Comparison of ENCODE assay signal across 19 cellular contexts in genomic region chr1:11196945-11197344, GRCh38. TPM values are rescaled to one million over a fixed set of nuclear protein-coding genes. Genes with fewer than 3 reads are reported as not detected.
DNase-seq lines count a peak whose midpoint lies in the region; ATAC-seq and TF ChIP-seq lines count a peak whose summit lies in the region.
"Had no signal": no experiment of that assay in that cellular context is flagged by ENCODE, and none has a peak within 500 bp of the region (broad histone marks: within the 10 kb centered on the region; RNA-seq: fewer than 3 reads in every experiment).

No MANE protein-coding gene starts in this region.

- H2AFZ ChIP-seq in neuronal stem cell (ENCODE audit: low read length), result no peak overlapping the region

- H3K27me3 Mint-ChIP-seq in activated CD8-positive, alpha-beta T cell treated with anti-CD3 and anti-CD28 coated beads, Interleukin-2, amount 10 ng/mL, durations not matched to agents 7 days and 5 days (ENCODE audit: low read depth), result no peaks in the 10 kb centered on the region
- H3K27me3 Mint-ChIP-seq: CD4-positive, CD25-positive, alpha-beta regulatory T cell had no signal

- no peak overlapping the region for H2BK5ac ChIP-seq in neuronal stem cell (ENCODE audit: low read length)

- H4K91ac ChIP-seq in neuronal stem cell (ENCODE audit: low read depth, low read length, poor library complexity), result no peak overlapping the region

- H3K36me3 ChIP-seq in A673 (ENCODE audit: insufficient read depth, low read length, poor library complexity, severe bottlenecking) (peaks cover 38% of the 10 kb centered on the region), neuronal stem cell (replicated peaks in 1 of 2; ENCODE audit: control insufficient read depth in 2 of 2, insufficient read depth in 2 of 2, low read length in 2 of 2) (peaks cover 29 to 94% of the 10 kb centered on the region in 2 donors)

- no peak for ATAC-seq in Right ventricle myocardium superior (ENCODE audit: poor library complexity)
- no peak for ATAC-seq in activated CD8-positive, alpha-beta T cell treated with anti-CD3 and anti-CD28 coated beads, Interleukin-2, amount 10 ng/mL, durations not matched to agents 7 days and 5 days
- ATAC-seq: GM12878 had no signal

- H3K4ac ChIP-seq in neuronal stem cell (ENCODE audit: low read length), result no peak overlapping the region

- no peak overlapping the region for H4K8ac ChIP-seq in neuronal stem cell (ENCODE audit: low read depth, low read length)

- POLR2A ChIA-PET in A673 (lab: Charles Lee; ENCODE audit: low non-redundant PET), result interaction anchor here (0.6 to 0.7 kb wide), 3 partner anchors 10 to 1446 kb away, joined by 3 to 5 read pairs (median 4); no protein-coding TSS in a partner anchor
- POLR2A ChIA-PET in activated CD8-positive, alpha-beta T cell treated with anti-CD3 and anti-CD28 coated beads, Interleukin-2, amount 10 ng/mL, durations not matched to agents 7 days and 5 days (lab: Charles Lee), result no interaction called here

- H3K4me3 ChIP-seq in A673 (ENCODE audit: low read depth, low read length, poor library complexity, severe bottlenecking), result no peak overlapping the region
- no peak overlapping the region for H3K4me3 ChIP-seq in neuronal stem cell (ENCODE audit: low read length in 2 of 2)
- H3K4me3 ChIP-seq: BLaER1 treated with 17β-estradiol and CSF1 and Interleukin-3, amounts not matched to agents 10 nM and 100 nM; GM12878; HAP-1 had no signal

- no peak overlapping the region for H2BK15ac ChIP-seq in neuronal stem cell (ENCODE audit: low read length)

- peaks cover 47% of the 10 kb centered on the region for H3K36me3 Mint-ChIP-seq in activated CD8-positive, alpha-beta T cell treated with anti-CD3 and anti-CD28 coated beads, Interleukin-2, amount 10 ng/mL, durations not matched to agents 7 days and 5 days (ENCODE audit: low read depth)

- BruUV-seq in A673 (replicated peaks; lab: Mats Ljungman, UMichigan), result no TSS peak

- no CpG with 5 or more reads among the region's 2 CpGs for WGBS in neuronal stem cell (ENCODE audit: extremely low coverage in 2 of 2, insufficient read length in 2 of 2, insufficient replicate concordance in 1 of 2), 2 donors

- peak; percentile 24 for DNase-seq in ELF-1 (ENCODE audit: low read depth, low spot score)
- DNase-seq in M059J (ENCODE audit: low read depth), result peak; percentile 37
- DNase-seq in dermis blood vessel endothelial cell, result peak; percentile 49
- DNase-seq in kidney tubule cell (ENCODE audit: low spot score), result peak; percentile 19
- no peak for DNase-seq in A673 (ENCODE audit: low spot score)
- no peak for DNase-seq in Right ventricle myocardium superior
- DNase-seq in activated CD8-positive, alpha-beta T cell treated with anti-CD3 and anti-CD28 coated beads, Interleukin-2, amount 10 ng/mL, durations not matched to agents 7 days and 5 days, result no peak
- DNase-seq in neuronal stem cell (ENCODE audit: low spot score), result no peak
- DNase-seq: 8988T; ACHN; CD4-positive, CD25-positive, alpha-beta regulatory T cell; DMS 273 treated with DMSO at 0.1 percent for 48 hours; GOT3 had no signal

- no peak overlapping the region for H3K18ac ChIP-seq in neuronal stem cell (ENCODE audit: low read length)

- no peak overlapping the region for H3K9ac ChIP-seq in neuronal stem cell (ENCODE audit: low read depth, low read length, poor library complexity)
- H3K9ac ChIP-seq: BLaER1 treated with 17β-estradiol and CSF1 and Interleukin-3, amounts not matched to agents 10 nM and 100 nM had no signal

- H3K9me3 Mint-ChIP-seq in activated CD8-positive, alpha-beta T cell treated with anti-CD3 and anti-CD28 coated beads, Interleukin-2, amount 10 ng/mL, durations not matched to agents 7 days and 5 days (ENCODE audit: insufficient read depth), result no peaks in the 10 kb centered on the region
- H3K9me3 Mint-ChIP-seq: CD4-positive, CD25-positive, alpha-beta regulatory T cell had no signal

- peaks cover 2% of the 10 kb centered on the region for H3K79me1 ChIP-seq in neuronal stem cell (ENCODE audit: low read depth, low read length)

- CTCF ChIA-PET in A673 (lab: Charles Lee), result interaction anchor here (0.6 to 0.7 kb wide), 3 partner anchors 24 to 121 kb away, joined by 3 read pairs; no protein-coding TSS in a partner anchor
- CTCF ChIA-PET in activated CD8-positive, alpha-beta T cell treated with anti-CD3 and anti-CD28 coated beads, Interleukin-2, amount 10 ng/mL, durations not matched to agents 7 days and 5 days (lab: Charles Lee), result interaction anchor here (1.0 kb wide), 1 partner anchor 159 kb away, joined by 3 read pairs; no protein-coding TSS in a partner anchor

- H3K4me3 Mint-ChIP-seq in activated CD8-positive, alpha-beta T cell treated with anti-CD3 and anti-CD28 coated beads, Interleukin-2, amount 10 ng/mL, durations not matched to agents 7 days and 5 days, result no peak overlapping the region
- H3K4me3 Mint-ChIP-seq: CD4-positive, CD25-positive, alpha-beta regulatory T cell had no signal

- H3K23ac ChIP-seq in neuronal stem cell (ENCODE audit: low read depth, low read length, poor library complexity), result no peak overlapping the region

- no peaks in the 10 kb centered on the region for H3K4me1 Mint-ChIP-seq in activated CD8-positive, alpha-beta T cell treated with anti-CD3 and anti-CD28 coated beads, Interleukin-2, amount 10 ng/mL, durations not matched to agents 7 days and 5 days (ENCODE audit: low read depth)

- H3K4me2 ChIP-seq in neuronal stem cell (ENCODE audit: insufficient read depth, low read length, poor library complexity, severe bottlenecking), result no peak overlapping the region
- H3K4me2 ChIP-seq: BLaER1 treated with 17β-estradiol and CSF1 and Interleukin-3, amounts not matched to agents 10 nM and 100 nM had no signal

- no peak overlapping the region for H2BK120ac ChIP-seq in neuronal stem cell (ENCODE audit: low read depth, low read length)

- H2BK12ac ChIP-seq in neuronal stem cell (ENCODE audit: low read length), result no peak overlapping the region

- H3K27ac ChIP-seq in A673 (ENCODE audit: low read depth, low read length, poor library complexity, severe bottlenecking), result no peak overlapping the region
- H3K27ac ChIP-seq in neuronal stem cell (replicated peaks; ENCODE audit: low read length), result no peak overlapping the region
- H3K27ac ChIP-seq: BLaER1 treated with 17β-estradiol and CSF1 and Interleukin-3, amounts not matched to agents 10 nM and 100 nM had no signal

- H3K14ac ChIP-seq in neuronal stem cell (ENCODE audit: low read length), result no peak overlapping the region

- H3K27ac Mint-ChIP-seq in activated CD8-positive, alpha-beta T cell treated with anti-CD3 and anti-CD28 coated beads, Interleukin-2, amount 10 ng/mL, durations not matched to agents 7 days and 5 days, result no peak overlapping the region

- TF ChIP-seq CTCF in A673 (conservative IDR thresholded peaks at IDR 0.05; ENCODE audit: low read depth, low read length), result no peak

- no peaks in the 10 kb centered on the region for H3K4me1 ChIP-seq in A673 (ENCODE audit: insufficient read depth, low read length, poor library complexity, severe bottlenecking)
- H3K4me1 ChIP-seq in neuronal stem cell (ENCODE audit: control insufficient read depth in 2 of 2, insufficient read depth in 1 of 2, low read depth in 1 of 2, low read length in 2 of 2), result peaks cover 0 to 7% of the 10 kb centered on the region in 2 donors
- H3K4me1 ChIP-seq: HAP-1 had no signal

- H3K9me3 ChIP-seq in A673 (ENCODE audit: low read depth, low read length, poor library complexity, severe bottlenecking) (no peaks in the 10 kb centered on the region), neuronal stem cell (replicated peaks in 1 of 2; ENCODE audit: control insufficient read depth in 2 of 2, insufficient read depth in 1 of 2, low read depth in 1 of 2, low read length in 2 of 2) (no peaks in the 10 kb centered on the region)
- H3K9me3 ChIP-seq: BLaER1 treated with 17β-estradiol and CSF1 and Interleukin-3, amounts not matched to agents 10 nM and 100 nM; HAP-1 had no signal

- H3K27me3 ChIP-seq in A673 (replicated peaks; ENCODE audit: insufficient read depth, low read depth, low read length, poor library complexity) (no peaks in the 10 kb centered on the region), neuronal stem cell (ENCODE audit: control insufficient read depth in 3 of 3, insufficient read depth in 3 of 3, low read depth in 1 of 3, low read length in 3 of 3) (no peaks in the 10 kb centered on the region)
- H3K27me3 ChIP-seq: BLaER1 treated with 17β-estradiol and CSF1 and Interleukin-3, amounts not matched to agents 10 nM and 100 nM had no signal

- intact Hi-C loops in A673 (cut with micrococcal nuclease; ENCODE audit: unreplicated experiment) (no loop called here), Right ventricle myocardium superior (cut with DNase I) (no loop called here)

- H2AK5ac ChIP-seq in neuronal stem cell (ENCODE audit: low read depth, low read length), result no peak overlapping the region

RNA-seq across cellular contexts. Expression of gene ANGPTL7, which starts 7.8 kb away (rescaled TPM):
- total RNA-seq in M059J (2014; rRNA removed; shearing (Covaris generic)), result 0.12 and 0.22 TPM in 2 replicates
- total RNA-seq in dermis blood vessel endothelial cell (not detected in 2 replicates), A673 (2021) (not detected in 2 replicates), Right ventricle myocardium superior (0.89 TPM)
- total RNA-seq in activated CD8-positive, alpha-beta T cell treated with anti-CD3 and anti-CD28 coated beads, Interleukin-2, amount 10 ng/mL, durations not matched to agents 7 days and 5 days, result not detected
- polyA plus RNA-seq in neuronal stem cell (2013, experiment 1 of 2), result 0.24 TPM
- 0.11 TPM for polyA plus RNA-seq in neuronal stem cell (2013, experiment 2 of 2)
- total RNA-seq: CD4-positive, CD25-positive, alpha-beta regulatory T cell; Daoy; G401; GM12878; HT-29 had no signal
- polyA plus RNA-seq: CD4-positive, CD25-positive, alpha-beta regulatory T cell had no signal

Comparison
In these comparisons a context has a peak if more than half of its experiments do, and no peak if none do; other contexts are left out.
1. DNase-seq: peak in ELF-1 (single experiment), M059J (single experiment), dermis blood vessel endothelial cell (single experiment) and kidney tubule cell (single experiment); none in A673 (single experiment), Right ventricle myocardium superior (single experiment), activated CD8-positive, alpha-beta T cell treated with anti-CD3 and anti-CD28 coated beads, Interleukin-2, amount 10 ng/mL, durations not matched to agents 7 days and 5 days (single experiment) and neuronal stem cell (single experiment).